14 cellular contexts compared by ENCODE assay signal in genomic region chr10:91709394-91709798, GRCh38.
DNase-seq lines count a peak whose midpoint lies in the region; TF ChIP-seq lines count a peak whose summit lies in the region.
"Had no signal": no experiment of that assay in that cellular context is flagged by ENCODE, and none has a peak within 500 bp of the region (broad histone marks: within the 10 kb centered on the region; RNA-seq: fewer than 3 reads in every experiment).

No MANE protein-coding gene starts in this region.

- no peaks in the 10 kb centered on the region for H3K9me2 ChIP-seq in hepatocyte (replicated peaks; ENCODE audit: insufficient read depth)

- H3K4me3 ChIP-seq in adipocyte (ENCODE audit: low read length) (no peak overlapping the region), hepatocyte (no peak overlapping the region), adrenal gland (no peak overlapping the region), mesendoderm (ENCODE audit: low read length) (no peak overlapping the region)
- H3K4me3 ChIP-seq: HAP-1, ovary had no signal

- H2BK5ac ChIP-seq in mesendoderm (ENCODE audit: low read length) = no peak overlapping the region

- no peak overlapping the region for H2AK5ac ChIP-seq in mesendoderm (ENCODE audit: low read length)

- H3K9ac ChIP-seq in adipocyte (ENCODE audit: low read length) (no peak overlapping the region), mesendoderm (ENCODE audit: low read length) (no peak overlapping the region)

- no peak overlapping the region for H4K8ac ChIP-seq in mesendoderm (ENCODE audit: low read depth, low read length)

- no peaks in the 10 kb centered on the region for H3K79me1 ChIP-seq in mesendoderm (ENCODE audit: low read length)

- no peak overlapping the region for H3K18ac ChIP-seq in mesendoderm (ENCODE audit: low read length)

- H3K4me1 ChIP-seq in adipocyte (ENCODE audit: control insufficient read depth, insufficient read depth, low read length) (peaks cover 17% of the 10 kb centered on the region), hepatocyte (ENCODE audit: insufficient read depth) (no peaks in the 10 kb centered on the region), adrenal gland (replicated peaks in 1 of 2) (peaks cover 0 to 5% of the 10 kb centered on the region in 2 donors), mesendoderm (ENCODE audit: control insufficient read depth, low read depth, low read length) (no peaks in the 10 kb centered on the region)

- no peaks in the 10 kb centered on the region for H3K9me3 ChIP-seq in adipocyte (ENCODE audit: control insufficient read depth, low read length)
- no peaks in the 10 kb centered on the region for H3K9me3 ChIP-seq in hepatocyte (ENCODE audit: low read depth)
- H3K9me3 ChIP-seq in adrenal gland (replicated peaks in 1 of 3) = no peaks in the 10 kb centered on the region
- H3K9me3 ChIP-seq: HAP-1, ovary had no signal

- WGBS in hepatocyte (ENCODE audit: low lambda C conversion rate, missing lambda C conversion rate) = 62% methylated on average over 1 of the region's 1 CpG
- WGBS in adrenal gland, 4 donors = 50 to 72% (median 62%) methylated on average over 1 of the region's 1 CpG
- no CpG with 5 or more reads among the region's 1 CpG for WGBS in mesendoderm (ENCODE audit: extremely low coverage, insufficient coverage, low lambda C conversion rate)

- H3K79me2 ChIP-seq in hepatocyte (no peaks in the 10 kb centered on the region), mesendoderm (ENCODE audit: control insufficient read depth, insufficient read depth, low read length) (no peaks in the 10 kb centered on the region)

- no peak overlapping the region for H3K4ac ChIP-seq in mesendoderm (ENCODE audit: low read depth, low read length)

- H3K56ac ChIP-seq in mesendoderm (ENCODE audit: low read length) = no peak overlapping the region

- no peaks in the 10 kb centered on the region for H4K20me1 ChIP-seq in hepatocyte (ENCODE audit: insufficient read depth, poor library complexity, severe bottlenecking)

- H3K27ac ChIP-seq in hepatocyte (peak overlapping the region; percentile 20), adrenal gland (no peak overlapping the region), mesendoderm (ENCODE audit: low read depth, low read length) (no peak overlapping the region)
- H3K27ac ChIP-seq: ovary had no signal

- DNase-seq in DMS153 (lab: John Stamatoyannopoulos, UW) (peak; percentile 75), NCI-H1105 (lab: John Stamatoyannopoulos, UW) (peak; percentile 78), adipocyte (ENCODE audit: low read depth) (peak; percentile 32), hepatocyte (ENCODE audit: low spot score) (no peak), NCI-H187 treated with DMSO at 0.1 percent for 48 hours (lab: John Stamatoyannopoulos, UW) (no peak), adrenal gland (no peak), NCI-H187 (lab: John Stamatoyannopoulos, UW) (no peak), mesendoderm (no peak)
- DNase-seq: activated CD4-positive, alpha-beta T cell treated with anti-CD3 and anti-CD28 coated beads for 48 hours; activated effector memory CD4-positive, alpha-beta T cell treated with Interleukin-2 at 50 U/mL for 16 hours; CD4-positive, CD25-positive, alpha-beta regulatory T cell; ovary; T-cell had no signal

- no peak overlapping the region for H2BK120ac ChIP-seq in mesendoderm (ENCODE audit: low read depth, low read length)

- no peak overlapping the region for H3K23ac ChIP-seq in mesendoderm (ENCODE audit: low read length)

- no peak overlapping the region for H2AFZ ChIP-seq in hepatocyte

- TF ChIP-seq POLR2A in adrenal gland (IDR thresholded peaks at IDR 0.05) = no peak

- H3K27me3 ChIP-seq in adipocyte (replicated peaks; ENCODE audit: control insufficient read depth, insufficient read depth, low read length) (no peaks in the 10 kb centered on the region), hepatocyte (no peaks in the 10 kb centered on the region), adrenal gland (no peaks in the 10 kb centered on the region), mesendoderm (ENCODE audit: insufficient read depth, low read length, poor library complexity) (no peaks in the 10 kb centered on the region)
- H3K27me3 ChIP-seq: ovary had no signal

- H3K4me2 ChIP-seq in hepatocyte = no peak overlapping the region
- H3K4me2 ChIP-seq in mesendoderm (ENCODE audit: low read length) = no peak overlapping the region

- no peak overlapping the region for H2BK15ac ChIP-seq in mesendoderm (replicated peaks; ENCODE audit: low read depth)

- TF ChIP-seq CTCF in hepatocyte (IDR thresholded peaks at IDR 0.05; ENCODE audit: poor library complexity) (no peak), adrenal gland (IDR thresholded peaks at IDR 0.05) (no peak)

- H3K36me3 ChIP-seq in adipocyte (ENCODE audit: control insufficient read depth, insufficient read depth, low read length, severe bottlenecking) = no peaks in the 10 kb centered on the region
- H3K36me3 ChIP-seq in hepatocyte (replicated peaks; ENCODE audit: insufficient read depth, low read depth) = no peaks in the 10 kb centered on the region
- H3K36me3 ChIP-seq in adrenal gland (replicated peaks in 1 of 2) = no peaks in the 10 kb centered on the region
- H3K36me3 ChIP-seq in mesendoderm (ENCODE audit: control insufficient read depth, insufficient read depth, low read length) = no peaks in the 10 kb centered on the region
- H3K36me3 ChIP-seq: HAP-1, ovary had no signal

- H4K5ac ChIP-seq in mesendoderm (ENCODE audit: low read length) = no peak overlapping the region

- intact Hi-C loops in adrenal gland (cut with DNase I) = no loop called here

Comparison
In these comparisons a context has a peak if more than half of its experiments do, and no peak if none do; other contexts are left out.
1. DNase-seq: peak in DMS153 (single experiment), NCI-H1105 (single experiment) and adipocyte (single experiment); none in hepatocyte (single experiment), NCI-H187 treated with DMSO at 0.1 percent for 48 hours (single experiment), adrenal gland (0 of 7), NCI-H187 (0 of 2) and mesendoderm (single experiment).